Comparison of ENCODE assay signal across 22 cellular contexts in the genomic region with DNA sequence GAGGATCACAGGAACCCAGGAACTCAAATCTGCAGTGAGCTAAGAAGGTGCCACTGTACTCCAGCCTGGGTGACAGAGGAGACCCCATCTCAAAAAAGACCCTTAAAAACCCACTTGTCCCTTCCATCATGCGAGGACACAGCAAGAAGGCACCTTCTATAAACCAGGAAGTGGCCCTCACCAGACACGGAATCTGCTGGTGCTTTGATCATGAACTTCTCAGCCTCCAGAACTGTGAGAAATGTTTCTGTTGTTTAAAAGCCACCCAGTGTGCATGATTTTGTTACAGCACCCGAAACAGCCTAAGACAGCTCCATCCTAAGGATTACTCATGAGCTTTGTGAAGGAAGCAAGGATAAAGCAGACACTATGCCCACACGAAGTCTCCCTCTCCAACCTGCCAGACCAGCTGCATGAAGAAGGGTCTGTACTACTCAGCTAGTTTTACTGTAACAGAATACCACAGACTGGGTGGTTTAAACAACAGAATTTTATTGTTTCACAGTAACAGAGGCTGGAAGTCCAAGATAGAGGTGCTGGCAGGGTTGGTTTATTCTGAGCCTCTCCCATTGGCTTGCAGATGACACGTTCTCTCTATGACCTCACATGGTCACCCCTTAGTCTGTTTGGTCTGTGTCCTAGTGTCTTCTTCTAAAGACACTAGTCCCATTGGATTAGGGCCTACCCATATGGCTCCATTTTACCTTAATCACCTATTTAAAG.
"Had no signal": no experiment of that assay in that cellular context is flagged by ENCODE, and none has a peak within 500 bp of the region (broad histone marks: within the 10 kb centered on the region; RNA-seq: fewer than 3 reads in every experiment).

No MANE protein-coding gene starts in this region.

- H3K4me3 ChIP-seq: dorsolateral prefrontal cortex, lung, psoas muscle, right lobe of liver, suprapubic skin, thyroid gland, upper lobe of left lung, uterus had no signal

- H3K4me1 ChIP-seq: right lobe of liver, uterus had no signal

- H3K36me3 ChIP-seq: uterus had no signal

- H3K36me3 Mint-ChIP-seq: naive B cell had no signal

- H3K27ac ChIP-seq: dorsolateral prefrontal cortex, neutrophil, psoas muscle, right lobe of liver, suprapubic skin, thyroid gland, upper lobe of left lung, uterus had no signal

- H3K4me1 Mint-ChIP-seq: naive B cell; stimulated activated effector memory CD8-positive, alpha-beta T cell treated with anti-CD3 and anti-CD28 coated beads, Interleukin-12 subunit alpha, Interleukin-12 subunit beta, amount 100 ng/mL, for 72 hours had no signal

- H3K9me3 ChIP-seq: psoas muscle, right lobe of liver, suprapubic skin, thyroid gland, upper lobe of left lung, uterus had no signal

- DNase-seq: dorsolateral prefrontal cortex; effector CD8-positive, alpha-beta T cell; foreskin melanocyte; head of caudate nucleus; hippocampal formation; left colon; left ventricle myocardium superior; mesendoderm; naive B cell; psoas muscle; retina; right lobe of liver; stimulated activated CD4-positive, alpha-beta T cell treated with anti-CD3 and anti-CD28 coated beads, Interleukin-4, amount 100 ng/mL, for 1 hour; stimulated activated CD8-positive, alpha-beta memory T cell treated with anti-CD3 and anti-CD28 coated beads, Interleukin-4, amount 100 ng/mL, for 48 hours; stimulated activated naive CD8-positive, alpha-beta T cell treated with anti-CD3 and anti-CD28 coated beads, Interleukin-15, Interleukin-2, amounts not matched to agents 100 U/mL and 50 U/mL, for 24 hours; thyroid gland; upper lobe of left lung; uterus had no signal

- H3K4me3 Mint-ChIP-seq: naive B cell; stimulated activated effector memory CD8-positive, alpha-beta T cell treated with anti-CD3 and anti-CD28 coated beads, Interleukin-12 subunit alpha, Interleukin-12 subunit beta, amount 100 ng/mL, for 72 hours had no signal

- H3K27me3 ChIP-seq: neutrophil, right lobe of liver, suprapubic skin, thyroid gland, upper lobe of left lung, uterus had no signal

- ATAC-seq: left colon; left ventricle myocardium superior; psoas muscle; right lobe of liver; stimulated activated effector memory CD8-positive, alpha-beta T cell treated with anti-CD3 and anti-CD28 coated beads, Interleukin-12 subunit alpha, Interleukin-12 subunit beta, amount 100 ng/mL, for 72 hours; stimulated activated naive CD8-positive, alpha-beta T cell treated with anti-CD3 and anti-CD28 coated beads, Interleukin-15, Interleukin-2, amounts not matched to agents 100 U/mL and 50 U/mL, for 24 hours had no signal

- H3K27ac Mint-ChIP-seq: naive B cell; stimulated activated effector memory CD8-positive, alpha-beta T cell treated with anti-CD3 and anti-CD28 coated beads, Interleukin-12 subunit alpha, Interleukin-12 subunit beta, amount 100 ng/mL, for 72 hours had no signal
